In genomic region chr1:95230256-95230655, GRCh38 we compare ENCODE assay signal across 1 cellular context.
TF ChIP-seq lines count a peak whose summit lies in the region.

No MANE protein-coding gene starts in this region.

TF ChIP-seq in HepG2, 621 proteins besides CTCF, POLR2A, EP300 and RAD21:
- TF ChIP-seq REST (IDR thresholded peaks at IDR 0.05; ENCODE audit: borderline replicate concordance in 1 of 2, low read depth in 1 of 2, low read length in 2 of 2) (no peak), PBX2 (CRISPR knock-in tag; IDR thresholded peaks at IDR 0.05) (no peak), ONECUT2 (CRISPR knock-in tag; IDR thresholded peaks at IDR 0.05) (no peak), HOXA9 (CRISPR knock-in tag; IDR thresholded peaks at IDR 0.05; ENCODE audit: borderline replicate concordance) (no peak), ZNF562 (CRISPR knock-in tag; IDR thresholded peaks at IDR 0.05; ENCODE audit: borderline replicate concordance) (no peak), MTF2 (CRISPR knock-in tag; IDR thresholded peaks at IDR 0.05; ENCODE audit: borderline replicate concordance) (no peak), ZBTB43 (CRISPR knock-in tag; conservative IDR thresholded peaks at IDR 0.05) (no peak), ZNF879 (CRISPR knock-in tag; IDR thresholded peaks at IDR 0.05) (no peak), ATF7-NPFF (CRISPR knock-in tag; IDR thresholded peaks at IDR 0.05; ENCODE audit: low read depth) (no peak), KAT7 (CRISPR knock-in tag; IDR thresholded peaks at IDR 0.05; ENCODE audit: borderline replicate concordance) (no peak), AHDC1 (CRISPR knock-in tag; IDR thresholded peaks at IDR 0.05; ENCODE audit: borderline replicate concordance) (no peak), GZF1 (CRISPR knock-in tag; IDR thresholded peaks at IDR 0.05) (no peak)
